Comparison of ENCODE assay signal across 16 cellular contexts in the genomic region with DNA sequence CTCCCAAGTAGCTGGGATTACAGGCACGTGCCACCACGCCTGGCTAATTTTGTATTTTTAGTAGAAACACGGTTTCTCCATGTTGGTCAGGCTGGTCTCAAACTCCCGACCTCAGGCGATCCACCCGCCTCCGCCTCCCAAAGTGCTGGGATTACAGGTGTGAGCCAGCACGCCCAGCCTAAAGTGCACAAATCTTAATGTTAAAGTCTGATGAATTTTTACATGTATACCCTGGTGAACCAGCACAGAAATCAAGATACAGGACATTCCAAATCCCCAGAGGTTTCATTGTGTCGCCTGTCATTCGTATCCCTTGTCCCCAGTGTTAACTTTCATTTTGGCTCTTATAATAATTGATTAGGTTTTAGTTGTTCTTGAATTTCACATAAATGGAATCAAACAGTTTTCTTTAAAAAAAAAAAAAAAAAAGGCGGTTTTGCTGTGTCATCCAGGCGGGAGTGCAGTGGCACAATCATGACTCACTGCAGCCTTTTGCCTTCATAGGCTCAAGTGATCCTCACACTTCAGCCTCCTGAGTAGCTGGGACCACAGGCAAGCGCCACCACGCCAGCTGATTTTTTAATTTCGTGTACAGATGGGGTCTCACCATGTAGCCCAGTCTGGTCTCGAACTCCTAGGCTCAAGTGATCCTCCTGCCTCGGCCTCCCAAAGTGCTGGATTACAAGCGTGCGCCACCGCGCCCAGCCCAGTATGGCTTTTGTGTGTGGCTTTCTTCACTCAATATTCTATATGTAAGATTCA. TPM values are rescaled to one million over a fixed set of nuclear protein-coding genes. Genes with fewer than 3 reads are reported as not detected.
A peak's percentile ranks its signal among the peaks of the same experiment; 100 is the strongest.
DNase-seq lines count a peak whose midpoint lies in the region; ATAC-seq and TF ChIP-seq lines count a peak whose summit lies in the region.
"Had no signal": no experiment of that assay in that cellular context is flagged by ENCODE, and none has a peak within 500 bp of the region (broad histone marks: within the 10 kb centered on the region; RNA-seq: fewer than 3 reads in every experiment).

No MANE protein-coding gene starts in this region.

- POLR2A ChIA-PET in naive thymus-derived CD4-positive, alpha-beta T cell (lab: Charles Lee), result no interaction called here

- H3K36me3 Mint-ChIP-seq in naive thymus-derived CD4-positive, alpha-beta T cell, result peaks cover 0 to 4% (median 0%) of the 10 kb centered on the region in 5 donors
- H3K36me3 Mint-ChIP-seq in mesothelial cell of epicardium (peaks cover 2% of the 10 kb centered on the region), immature natural killer cell (no peaks in the 10 kb centered on the region)
- H3K36me3 Mint-ChIP-seq: activated CD8-positive, alpha-beta memory T cell treated with anti-CD3 and anti-CD28 coated beads, Interleukin-2, amount 10 ng/mL, durations not matched to agents 7 days and 5 days had no signal

- peaks cover 0 to 1% (median 0%) of the 10 kb centered on the region in 7 donors for H3K4me1 Mint-ChIP-seq in naive thymus-derived CD4-positive, alpha-beta T cell
- H3K4me1 Mint-ChIP-seq in mesothelial cell of epicardium, result no peaks in the 10 kb centered on the region
- peaks cover 3 to 14% of the 10 kb centered on the region in 2 donors for H3K4me1 Mint-ChIP-seq in immature natural killer cell
- H3K4me1 Mint-ChIP-seq: activated CD8-positive, alpha-beta memory T cell treated with anti-CD3 and anti-CD28 coated beads, Interleukin-2, amount 10 ng/mL, durations not matched to agents 7 days and 5 days had no signal

- intact Hi-C loops in naive thymus-derived CD4-positive, alpha-beta T cell (cut with micrococcal nuclease), result no loop called here

- H3K27ac ChIP-seq in naive thymus-derived CD4-positive, alpha-beta T cell (ENCODE audit: low read depth, low read length), result no peak overlapping the region

- peak; percentile 35 for ATAC-seq in naive thymus-derived CD4-positive, alpha-beta T cell
- ATAC-seq: activated CD8-positive, alpha-beta memory T cell treated with anti-CD3 and anti-CD28 coated beads, Interleukin-2, amount 10 ng/mL, durations not matched to agents 7 days and 5 days had no signal

- no peaks in the 10 kb centered on the region for H3K9me3 ChIP-seq in naive thymus-derived CD4-positive, alpha-beta T cell (ENCODE audit: control insufficient read depth in 2 of 3, low read length in 3 of 3)

- TF ChIP-seq CTCF in choroid plexus epithelial cell (conservative IDR thresholded peaks at IDR 0.05; ENCODE audit: low read depth, low read length) (no peak), mesothelial cell of epicardium (IDR thresholded peaks at IDR 0.05; ENCODE audit: unreplicated experiment) (no peak)

- CTCF ChIA-PET in naive thymus-derived CD4-positive, alpha-beta T cell (lab: Charles Lee), result no interaction called here

- H3K4me3 Mint-ChIP-seq in naive thymus-derived CD4-positive, alpha-beta T cell, result no peak overlapping the region
- no peak overlapping the region for H3K4me3 Mint-ChIP-seq in mesothelial cell of epicardium
- peak overlapping the region in 1 of 5 donors; percentile 10 for H3K4me3 Mint-ChIP-seq in immature natural killer cell
- H3K4me3 Mint-ChIP-seq: activated CD8-positive, alpha-beta memory T cell treated with anti-CD3 and anti-CD28 coated beads, Interleukin-2, amount 10 ng/mL, durations not matched to agents 7 days and 5 days; T-helper 1 cell treated with Interleukin-12 subunit alpha and Interleukin-12 subunit beta and Interleukin-4 antibody, amounts not matched to agents 30 μg/mL and 1 μg/mL, for 36 hours had no signal

- H3K27me3 ChIP-seq in naive thymus-derived CD4-positive, alpha-beta T cell (ENCODE audit: control insufficient read depth in 2 of 2, insufficient read depth in 2 of 2, low read length in 2 of 2), result no peaks in the 10 kb centered on the region

- H3K27me3 Mint-ChIP-seq in naive thymus-derived CD4-positive, alpha-beta T cell, result peaks cover 0 to 8% (median 0%) of the 10 kb centered on the region in 5 donors
- H3K27me3 Mint-ChIP-seq in mesothelial cell of epicardium (ENCODE audit: low read depth), result peaks cover 1% of the 10 kb centered on the region
- H3K27me3 Mint-ChIP-seq in immature natural killer cell (ENCODE audit: low read depth in 3 of 3), result peaks cover 0 to 8% (median 1%) of the 10 kb centered on the region in 3 donors

- no peak overlapping the region for H3K4me3 ChIP-seq in choroid plexus epithelial cell (ENCODE audit: low read depth, low read length)
- H3K4me3 ChIP-seq in naive thymus-derived CD4-positive, alpha-beta T cell (ENCODE audit: low read length), result no peak overlapping the region

- no peak overlapping the region for H3K27ac Mint-ChIP-seq in naive thymus-derived CD4-positive, alpha-beta T cell
- H3K27ac Mint-ChIP-seq in mesothelial cell of epicardium (no peak overlapping the region), immature natural killer cell (peak overlapping the region in 3 of 6 donors; percentile 56 to 91 (median 72))
- H3K27ac Mint-ChIP-seq: activated CD8-positive, alpha-beta memory T cell treated with anti-CD3 and anti-CD28 coated beads, Interleukin-2, amount 10 ng/mL, durations not matched to agents 7 days and 5 days; progenitor cell of endocrine pancreas; T-helper 1 cell treated with Interleukin-12 subunit alpha and Interleukin-12 subunit beta and Interleukin-4 antibody, amounts not matched to agents 30 μg/mL and 1 μg/mL, for 36 hours had no signal

- DNase-seq in GM03348 (ENCODE audit: low spot score) (peak; percentile 29), NOMO-1 treated with DMSO at 0.1 percent for 48 hours (lab: John Stamatoyannopoulos, UW; ENCODE audit: unreplicated experiment) (peak; percentile 73), choroid plexus epithelial cell (ENCODE audit: low read depth) (peak; percentile 79), C1 segment of cervical spinal cord (lab: John Stamatoyannopoulos, UW) (no peak), 8988T (no peak), mesothelial cell of epicardium (ENCODE audit: low spot score in 2 of 2, unreplicated experiment in 2 of 2) (no peak), immature natural killer cell (no peak)
- DNase-seq in naive thymus-derived CD4-positive, alpha-beta T cell, result no peak
- DNase-seq: activated CD8-positive, alpha-beta memory T cell treated with anti-CD3 and anti-CD28 coated beads, Interleukin-2, amount 10 ng/mL, durations not matched to agents 7 days and 5 days; amygdala; DND-41; Kasumi-1; NCI-H526 treated with DMSO at 0.1 percent for 48 hours had no signal

- no peaks in the 10 kb centered on the region for H3K9me3 Mint-ChIP-seq in naive thymus-derived CD4-positive, alpha-beta T cell
- H3K9me3 Mint-ChIP-seq in mesothelial cell of epicardium (peaks cover 7% of the 10 kb centered on the region), immature natural killer cell (no peaks in the 10 kb centered on the region)
- H3K9me3 Mint-ChIP-seq: T-helper 1 cell treated with Interleukin-12 subunit alpha and Interleukin-12 subunit beta and Interleukin-4 antibody, amounts not matched to agents 30 μg/mL and 1 μg/mL, for 36 hours had no signal

- no peaks in the 10 kb centered on the region for H3K36me3 ChIP-seq in naive thymus-derived CD4-positive, alpha-beta T cell (ENCODE audit: control insufficient read depth in 2 of 3, insufficient read depth in 3 of 3, low read length in 3 of 3)

- H3K4me1 ChIP-seq in naive thymus-derived CD4-positive, alpha-beta T cell (ENCODE audit: control insufficient read depth in 2 of 2, insufficient read depth in 2 of 2, low read length in 2 of 2), result no peaks in the 10 kb centered on the region

RNA-seq across cellular contexts. Expression of gene TM4SF19, which starts 1.5 kb away (rescaled TPM):
- total RNA-seq in naive thymus-derived CD4-positive, alpha-beta T cell, result 1 to 10 TPM in 3 of 5 experiments, not detected in 2; 1.0 to 1.3 (median 1.3) TPM
- polyA plus RNA-seq in naive thymus-derived CD4-positive, alpha-beta T cell, result under 1 TPM; 0.14 to 0.34 TPM
- not detected in 3 replicates for total RNA-seq in mesothelial cell of epicardium
- polyA plus RNA-seq in immature natural killer cell, result 10 to 100 TPM in 1 of 3 donors, 1 to 10 TPM in 1, under 1 TPM in 1; 0.84 to 10.5 (median 5.1) TPM
- total RNA-seq: activated CD8-positive, alpha-beta memory T cell treated with anti-CD3 and anti-CD28 coated beads, Interleukin-2, amount 10 ng/mL, durations not matched to agents 7 days and 5 days; progenitor cell of endocrine pancreas; temporal lobe had no signal

RNA-seq across cellular contexts. Expression of gene DYNLT2B, which starts 21.6 kb away (rescaled TPM):
- 10 to 100 TPM in 1 of 5 experiments, 1 to 10 TPM in 4; 3.3 to 20.8 (median 5.1) TPM for total RNA-seq in naive thymus-derived CD4-positive, alpha-beta T cell
- 1 to 10 TPM; 4.5 to 7.6 TPM for polyA plus RNA-seq in naive thymus-derived CD4-positive, alpha-beta T cell
- total RNA-seq in mesothelial cell of epicardium, result 17.5 to 18.5 TPM (median 17.6 TPM) in 3 replicates
- polyA plus RNA-seq in immature natural killer cell, result 10 to 100 TPM; 15.6 to 17.8 (median 16.8) TPM

RNA-seq across cellular contexts. Expression of gene PCYT1A, which starts 52.1 kb away (rescaled TPM):
- 10 to 100 TPM; 47.5 to 87.6 (median 62.9) TPM for total RNA-seq in naive thymus-derived CD4-positive, alpha-beta T cell
- polyA plus RNA-seq in naive thymus-derived CD4-positive, alpha-beta T cell, result 10 to 100 TPM; 11.5 to 12.8 TPM
- 37.3 to 40.0 TPM (median 38.8 TPM) in 3 replicates for total RNA-seq in mesothelial cell of epicardium
- polyA plus RNA-seq in immature natural killer cell, result 10 to 100 TPM; 19.4 to 38.3 (median 32.0) TPM

Comparison
In these comparisons a context has a peak if more than half of its experiments do, and no peak if none do; other contexts are left out.
1. DNase-seq: peak in GM03348 (single experiment), NOMO-1 treated with DMSO at 0.1 percent for 48 hours (single experiment) and choroid plexus epithelial cell (single experiment); none in naive thymus-derived CD4-positive, alpha-beta T cell (0 of 9), C1 segment of cervical spinal cord (0 of 14), 8988T (single experiment), mesothelial cell of epicardium (0 of 2) and immature natural killer cell (0 of 3).